Comparison of ENCODE assay signal across 22 cellular contexts in genomic region chr15:29123991-29124390, GRCh38.
DNase-seq lines count a peak whose midpoint lies in the region; ATAC-seq, FAIRE-seq and TF ChIP-seq lines count a peak whose summit lies in the region.
"Had no signal": no experiment of that assay in that cellular context is flagged by ENCODE, and none has a peak within 500 bp of the region (broad histone marks: within the 10 kb centered on the region; RNA-seq: fewer than 3 reads in every experiment).

No MANE protein-coding gene starts in this region.

- no peak overlapping the region for H2BK12ac ChIP-seq in trophoblast cell (ENCODE audit: low read length)

- H3K4me3 ChIP-seq in right lobe of liver (no peak overlapping the region), HepG2 (replicated peaks in 1 of 3; ENCODE audit: insufficient read depth in 1 of 3, low read depth in 2 of 3, low read length in 3 of 3) (no peak overlapping the region), trophoblast cell (ENCODE audit: low read depth, low read length) (no peak overlapping the region)
- H3K4me3 ChIP-seq: GM12878, GM23248, HAP-1, SJCRH30 had no signal

- no peak overlapping the region for H3K9ac ChIP-seq in HepG2 (ENCODE audit: insufficient read depth, low read depth, low read length)
- no peak overlapping the region for H3K9ac ChIP-seq in trophoblast cell (ENCODE audit: low read length)
- H3K9ac ChIP-seq: GM23248, KMS-11 had no signal

- H3K4me1 Mint-ChIP-seq in glutamatergic neuron (ENCODE audit: low read depth, unreplicated experiment), result peaks cover 7% of the 10 kb centered on the region

- H2BK120ac ChIP-seq in trophoblast cell (ENCODE audit: insufficient read depth, low read length, poor library complexity), result peak overlapping the region; percentile 1

- no peak overlapping the region for H3K4me3 Mint-ChIP-seq in glutamatergic neuron (ENCODE audit: unreplicated experiment)
- H3K4me3 Mint-ChIP-seq: CD8-positive, alpha-beta T cell had no signal

- H3K27me3 Mint-ChIP-seq in glutamatergic neuron (ENCODE audit: unreplicated experiment), result peaks cover 7% of the 10 kb centered on the region

- 14% methylated on average over 1 of the region's 9 CpGs for WGBS in right lobe of liver (ENCODE audit: insufficient coverage, low coverage, low lambda C conversion rate, missing lambda C conversion rate)
- WGBS in HepG2 (ENCODE audit: low lambda C conversion rate), result 51% methylated on average over 2 of the region's 9 CpGs
- WGBS in trophoblast cell (ENCODE audit: extremely low coverage, insufficient coverage, insufficient read length), result no CpG with 5 or more reads among the region's 9 CpGs

- H4K12ac ChIP-seq in trophoblast cell (ENCODE audit: low read depth, low read length), result no peak overlapping the region

- CTCF ChIA-PET in HepG2 (lab: Yijun Ruan, JAX; ENCODE audit: low intra/inter-chr PET ratio, low total read pairs), result no interaction called here

- no peaks in the 10 kb centered on the region for H3K27me3 ChIP-seq in right lobe of liver
- peaks cover 0 to 18% of the 10 kb centered on the region in 2 experiments; a peak in 2 of 5 replicates for H3K27me3 ChIP-seq in HepG2 (ENCODE audit: control insufficient read depth in 1 of 2, insufficient read depth in 2 of 2, low read length in 2 of 2)
- H3K27me3 ChIP-seq in trophoblast cell (ENCODE audit: insufficient read depth, low read length), result no peaks in the 10 kb centered on the region
- H3K27me3 ChIP-seq: SJCRH30 had no signal

- TF ChIP-seq POLR2A in right lobe of liver (IDR thresholded peaks at IDR 0.05) (no peak), HepG2 (IDR thresholded peaks at IDR 0.05; ENCODE audit: insufficient read depth in 1 of 2, low read depth in 2 of 2, low read length in 2 of 2) (no peak), erythroblast (IDR thresholded peaks at IDR 0.05; ENCODE audit: low read length) (no peak)

- ATAC-seq in right lobe of liver (no peak), HepG2 (no peak)
- ATAC-seq: CD8-positive, alpha-beta T cell; GM12878 had no signal

- TF ChIP-seq EP300 in HepG2 (IDR thresholded peaks at IDR 0.05; ENCODE audit: low read depth in 2 of 2, low read length in 2 of 2), result no peak
- no peak for TF ChIP-seq EP300 in HepG2 (CRISPR knock-in tag; IDR thresholded peaks at IDR 0.05; ENCODE audit: borderline replicate concordance)

- no TSS peak for BruUV-seq in HepG2 (replicated peaks; lab: Mats Ljungman, UMichigan)

- no peak for TF ChIP-seq CTCF in right lobe of liver (IDR thresholded peaks at IDR 0.05)
- TF ChIP-seq CTCF in HepG2 (CRISPR knock-in tag; IDR thresholded peaks at IDR 0.05), result no peak
- no peak for TF ChIP-seq CTCF in glutamatergic neuron (IDR thresholded peaks at IDR 0.05; ENCODE audit: partially characterized antibody, unreplicated experiment)

- H3K36me3 Mint-ChIP-seq in glutamatergic neuron (ENCODE audit: unreplicated experiment), result no peaks in the 10 kb centered on the region
- H3K36me3 Mint-ChIP-seq: CD8-positive, alpha-beta T cell had no signal

- H2AFZ ChIP-seq in HepG2 (ENCODE audit: low read length) (no peak overlapping the region), trophoblast cell (ENCODE audit: insufficient read depth, low read length, poor library complexity) (no peak overlapping the region)
- H2AFZ ChIP-seq: GM23248 had no signal

- H3K9me3 Mint-ChIP-seq in glutamatergic neuron (ENCODE audit: unreplicated experiment), result peaks cover 7% of the 10 kb centered on the region
- H3K9me3 Mint-ChIP-seq: CD8-positive, alpha-beta T cell had no signal

- H3K79me1 ChIP-seq in trophoblast cell (ENCODE audit: low read length), result no peaks in the 10 kb centered on the region

- no peak overlapping the region for H3K27ac Mint-ChIP-seq in glutamatergic neuron (ENCODE audit: unreplicated experiment)
- H3K27ac Mint-ChIP-seq: CD8-positive, alpha-beta T cell had no signal

- H2AK5ac ChIP-seq in trophoblast cell (ENCODE audit: low read length), result no peak overlapping the region

- no peak overlapping the region for H3K27ac ChIP-seq in right lobe of liver
- no peak overlapping the region for H3K27ac ChIP-seq in HepG2 (ENCODE audit: extremely low read length, insufficient read depth, low read length)
- H3K27ac ChIP-seq in trophoblast cell (ENCODE audit: low read depth, low read length), result peak overlapping the region; percentile 29
- H3K27ac ChIP-seq: GM23248, KMS-11, SJCRH30 had no signal

- TF ChIP-seq RAD21 in HepG2 (CRISPR knock-in tag; IDR thresholded peaks at IDR 0.05), result no peak

- intact Hi-C loops in right lobe of liver (cut with DNase I) (no loop called here), HepG2 (cut with micrococcal nuclease; ENCODE audit: unreplicated experiment) (no loop called here)

- peak in 2 of 3 donors; percentile 13 to 42 for DNase-seq in right lobe of liver
- DNase-seq in HepG2 (ENCODE audit: low spot score), result no peak
- peak; percentile 20 for DNase-seq in glutamatergic neuron
- DNase-seq in trophoblast cell, result no peak
- no peak for DNase-seq in T-helper 2 cell
- DNase-seq in SKM-1 treated with dmso at 0.1 percent for 144 hours (lab: John Stamatoyannopoulos, UW; ENCODE audit: unreplicated experiment), result no peak
- DNase-seq in erythroblast (lab: John Stamatoyannopoulos, UW), result no peak
- DNase-seq: CD8-positive, alpha-beta T cell; DND-41; NCI-H1092 treated with DMSO at 0.1 percent for 48 hours; NCI-H1436 treated with DMSO at 0.1 percent for 48 hours; NCI-H2029; NCI-H226; NCI-H510A treated with DMSO at 0.1 percent for 48 hours; NCI-H748 treated with DMSO at 0.1 percent for 48 hours; NK-92 treated with Interleukin-12 subunit alpha and Interleukin-12 subunit beta, amount 100 ng/mL, for 24 hours; SJCRH30 had no signal

- H3K79me2 ChIP-seq in HepG2 (ENCODE audit: insufficient read depth, low read length) (no peaks in the 10 kb centered on the region), trophoblast cell (ENCODE audit: control insufficient read depth, insufficient read depth, low read length, poor library complexity) (no peaks in the 10 kb centered on the region)

- no peak for FAIRE-seq in HepG2 (lab: Jason Lieb, UNC)
- FAIRE-seq: GM12878, HTR-8/SVneo had no signal

- in situ Hi-C loops in HepG2 (cut with HindIII; ENCODE audit: extremely low pct_ligation_motif_present, low pct_unique_long_range_greater_than_20kb), result no loop called here

- no peak overlapping the region for H3K23ac ChIP-seq in trophoblast cell (ENCODE audit: low read length)

- H4K8ac ChIP-seq in trophoblast cell (ENCODE audit: low read depth, low read length), result no peak overlapping the region

- H3K36me3 ChIP-seq in right lobe of liver (no peaks in the 10 kb centered on the region), HepG2 (replicated peaks in 1 of 2; ENCODE audit: control insufficient read depth in 1 of 2, insufficient read depth in 2 of 2, low read length in 2 of 2) (no peaks in the 10 kb centered on the region), trophoblast cell (ENCODE audit: control insufficient read depth in 1 of 2, insufficient read depth in 2 of 2, low read length in 2 of 2) (no peaks in the 10 kb centered on the region)
- H3K36me3 ChIP-seq: HAP-1, SJCRH30 had no signal

- H3K4ac ChIP-seq in trophoblast cell (ENCODE audit: low read depth, low read length), result no peak overlapping the region

- H3K4me2 ChIP-seq in HepG2 (ENCODE audit: low read depth, low read length) (no peak overlapping the region), trophoblast cell (ENCODE audit: low read length) (no peak overlapping the region)
- H3K4me2 ChIP-seq: KMS-11 had no signal

- no peaks in the 10 kb centered on the region for H3K9me3 ChIP-seq in right lobe of liver
- H3K9me3 ChIP-seq in HepG2 (ENCODE audit: low read length), result no peaks in the 10 kb centered on the region
- no peaks in the 10 kb centered on the region for H3K9me3 ChIP-seq in trophoblast cell (ENCODE audit: insufficient read depth, low read depth, low read length)
- H3K9me3 ChIP-seq: HAP-1, SJCRH30 had no signal

- H3K14ac ChIP-seq in trophoblast cell (ENCODE audit: low read length), result no peak overlapping the region

- POLR2A ChIA-PET in HepG2 (lab: Yijun Ruan, JAX), result no interaction called here

- no peaks in the 10 kb centered on the region for H4K20me1 ChIP-seq in HepG2 (ENCODE audit: insufficient read depth, low read length)

- peak overlapping the region; percentile 4 for H4K91ac ChIP-seq in trophoblast cell (ENCODE audit: low read depth, low read length)

- H2BK5ac ChIP-seq in trophoblast cell (ENCODE audit: low read depth, low read length, poor library complexity), result no peak overlapping the region

- no peaks in the 10 kb centered on the region for H3K4me1 ChIP-seq in right lobe of liver
- no peaks in the 10 kb centered on the region for H3K4me1 ChIP-seq in HepG2 (ENCODE audit: insufficient read depth, low read length)
- H3K4me1 ChIP-seq in trophoblast cell (ENCODE audit: control insufficient read depth in 1 of 2, insufficient read depth in 2 of 2, low read length in 2 of 2), result peaks cover 0 to 8% of the 10 kb centered on the region in 2 experiments
- H3K4me1 ChIP-seq: HAP-1, SJCRH30 had no signal

- H3K18ac ChIP-seq in trophoblast cell (ENCODE audit: low read length), result no peak overlapping the region

TF ChIP-seq in HepG2, 621 proteins besides CTCF, POLR2A, EP300 and RAD21 (continues in another document):
- TF ChIP-seq SNRNP70 (IDR thresholded peaks at IDR 0.05; ENCODE audit: low read depth, low read length) (no peak), FOSL1 (CRISPR knock-in tag; IDR thresholded peaks at IDR 0.05; ENCODE audit: borderline replicate concordance) (no peak), BRD4 (CRISPR knock-in tag; IDR thresholded peaks at IDR 0.05) (no peak), CENPX (CRISPR knock-in tag; IDR thresholded peaks at IDR 0.05) (no peak), ETV6 (CRISPR knock-in tag; conservative IDR thresholded peaks at IDR 0.05) (no peak), SMAD1 (CRISPR knock-in tag; IDR thresholded peaks at IDR 0.05; ENCODE audit: borderline replicate concordance, low read depth) (no peak), NR2F2 (IDR thresholded peaks at IDR 0.05; ENCODE audit: borderline replicate concordance, low read depth) (no peak), ADNP (CRISPR knock-in tag; IDR thresholded peaks at IDR 0.05) (no peak), ZNF564 (CRISPR knock-in tag; IDR thresholded peaks at IDR 0.05) (no peak), FUBP1 (CRISPR knock-in tag; IDR thresholded peaks at IDR 0.05; ENCODE audit: borderline replicate concordance) (no peak), ARNT (IDR thresholded peaks at IDR 0.05) (no peak)

Comparison
In these comparisons a context has a peak if more than half of its experiments do, and no peak if none do; other contexts are left out.
1. DNase-seq: peak in right lobe of liver (2 of 3) and glutamatergic neuron (single experiment); none in HepG2 (single experiment), trophoblast cell (0 of 2), T-helper 2 cell (0 of 5), SKM-1 treated with dmso at 0.1 percent for 144 hours (single experiment) and erythroblast (0 of 2).